ENCODE assay signal across 1 cellular context in genomic region chr2:138183700-138184099, GRCh38.
TF ChIP-seq lines count a peak whose summit lies in the region.

No MANE protein-coding gene starts in this region.

TF ChIP-seq in GM23338, 12 proteins besides CTCF, POLR2A, EP300 and RAD21 (continued from another document):
- TF ChIP-seq, protein P1, sequence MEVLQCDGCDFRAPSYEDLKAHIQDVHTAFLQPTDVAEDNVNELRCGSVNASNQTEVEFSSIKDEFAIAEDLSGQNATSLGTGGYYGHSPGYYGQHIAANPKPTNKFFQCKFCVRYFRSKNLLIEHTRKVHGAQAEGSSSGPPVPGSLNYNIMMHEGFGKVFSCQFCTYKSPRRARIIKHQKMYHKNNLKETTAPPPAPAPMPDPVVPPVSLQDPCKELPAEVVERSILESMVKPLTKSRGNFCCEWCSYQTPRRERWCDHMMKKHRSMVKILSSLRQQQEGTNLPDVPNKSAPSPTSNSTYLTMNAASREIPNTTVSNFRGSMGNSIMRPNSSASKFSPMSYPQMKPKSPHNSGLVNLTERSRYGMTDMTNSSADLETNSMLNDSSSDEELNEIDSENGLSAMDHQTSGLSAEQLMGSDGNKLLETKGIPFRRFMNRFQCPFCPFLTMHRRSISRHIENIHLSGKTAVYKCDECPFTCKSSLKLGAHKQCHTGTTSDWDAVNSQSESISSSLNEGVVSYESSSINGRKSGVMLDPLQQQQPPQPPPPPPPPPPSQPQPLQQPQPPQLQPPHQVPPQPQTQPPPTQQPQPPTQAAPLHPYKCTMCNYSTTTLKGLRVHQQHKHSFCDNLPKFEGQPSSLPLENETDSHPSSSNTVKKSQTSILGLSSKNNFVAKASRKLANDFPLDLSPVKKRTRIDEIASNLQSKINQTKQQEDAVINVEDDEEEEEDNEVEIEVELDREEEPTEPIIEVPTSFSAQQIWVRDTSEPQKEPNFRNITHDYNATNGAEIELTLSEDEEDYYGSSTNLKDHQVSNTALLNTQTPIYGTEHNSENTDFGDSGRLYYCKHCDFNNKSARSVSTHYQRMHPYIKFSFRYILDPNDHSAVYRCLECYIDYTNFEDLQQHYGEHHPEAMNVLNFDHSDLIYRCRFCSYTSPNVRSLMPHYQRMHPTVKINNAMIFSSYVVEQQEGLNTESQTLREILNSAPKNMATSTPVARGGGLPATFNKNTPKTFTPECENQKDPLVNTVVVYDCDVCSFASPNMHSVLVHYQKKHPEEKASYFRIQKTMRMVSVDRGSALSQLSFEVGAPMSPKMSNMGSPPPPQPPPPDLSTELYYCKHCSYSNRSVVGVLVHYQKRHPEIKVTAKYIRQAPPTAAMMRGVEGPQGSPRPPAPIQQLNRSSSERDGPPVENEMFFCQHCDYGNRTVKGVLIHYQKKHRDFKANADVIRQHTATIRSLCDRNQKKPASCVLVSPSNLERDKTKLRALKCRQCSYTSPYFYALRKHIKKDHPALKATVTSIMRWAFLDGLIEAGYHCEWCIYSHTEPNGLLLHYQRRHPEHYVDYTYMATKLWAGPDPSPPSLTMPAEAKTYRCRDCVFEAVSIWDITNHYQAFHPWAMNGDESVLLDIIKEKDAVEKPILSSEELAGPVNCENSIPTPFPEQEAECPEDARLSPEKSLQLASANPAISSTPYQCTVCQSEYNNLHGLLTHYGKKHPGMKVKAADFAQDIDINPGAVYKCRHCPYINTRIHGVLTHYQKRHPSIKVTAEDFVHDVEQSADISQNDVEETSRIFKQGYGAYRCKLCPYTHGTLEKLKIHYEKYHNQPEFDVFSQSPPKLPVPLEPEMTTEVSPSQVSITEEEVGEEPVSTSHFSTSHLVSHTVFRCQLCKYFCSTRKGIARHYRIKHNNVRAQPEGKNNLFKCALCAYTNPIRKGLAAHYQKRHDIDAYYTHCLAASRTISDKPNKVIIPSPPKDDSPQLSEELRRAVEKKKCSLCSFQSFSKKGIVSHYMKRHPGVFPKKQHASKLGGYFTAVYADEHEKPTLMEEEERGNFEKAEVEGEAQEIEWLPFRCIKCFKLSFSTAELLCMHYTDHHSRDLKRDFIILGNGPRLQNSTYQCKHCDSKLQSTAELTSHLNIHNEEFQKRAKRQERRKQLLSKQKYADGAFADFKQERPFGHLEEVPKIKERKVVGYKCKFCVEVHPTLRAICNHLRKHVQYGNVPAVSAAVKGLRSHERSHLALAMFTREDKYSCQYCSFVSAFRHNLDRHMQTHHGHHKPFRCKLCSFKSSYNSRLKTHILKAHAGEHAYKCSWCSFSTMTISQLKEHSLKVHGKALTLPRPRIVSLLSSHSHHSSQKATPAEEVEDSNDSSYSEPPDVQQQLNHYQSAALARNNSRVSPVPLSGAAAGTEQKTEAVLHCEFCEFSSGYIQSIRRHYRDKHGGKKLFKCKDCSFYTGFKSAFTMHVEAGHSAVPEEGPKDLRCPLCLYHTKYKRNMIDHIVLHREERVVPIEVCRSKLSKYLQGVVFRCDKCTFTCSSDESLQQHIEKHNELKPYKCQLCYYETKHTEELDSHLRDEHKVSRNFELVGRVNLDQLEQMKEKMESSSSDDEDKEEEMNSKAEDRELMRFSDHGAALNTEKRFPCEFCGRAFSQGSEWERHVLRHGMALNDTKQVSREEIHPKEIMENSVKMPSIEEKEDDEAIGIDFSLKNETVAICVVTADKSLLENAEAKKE (CRISPR knock-in tag; IDR thresholded peaks at IDR 0.05), result no peak
- TF ChIP-seq STAT1 (IDR thresholded peaks at IDR 0.05; ENCODE audit: unreplicated experiment), result no peak
- no peak for TF ChIP-seq CREB1 (CRISPR knock-in tag; IDR thresholded peaks at IDR 0.05; ENCODE audit: low read depth)
- TF ChIP-seq EZH2 (IDR thresholded peaks at IDR 0.05; ENCODE audit: low read depth, unreplicated experiment), result no peak
- TF ChIP-seq JUNB (IDR thresholded peaks at IDR 0.05; ENCODE audit: unreplicated experiment), result no peak
- TF ChIP-seq REST (IDR thresholded peaks at IDR 0.05; ENCODE audit: unreplicated experiment), result no peak
- no peak for TF ChIP-seq EZH2phosphoT487 (IDR thresholded peaks at IDR 0.05; ENCODE audit: unreplicated experiment)
- no peak for TF ChIP-seq ZNF331 (CRISPR knock-in tag; IDR thresholded peaks at IDR 0.05; ENCODE audit: low read depth)
- no peak for TF ChIP-seq ZNF114 (CRISPR knock-in tag; IDR thresholded peaks at IDR 0.05)
TF ChIP-seq in GM23338: peak in this region for 0.
